8 cellular contexts compared by ENCODE assay signal in genomic region chr16:58814348-58814801, GRCh38.
DNase-seq lines count a peak whose midpoint lies in the region; ATAC-seq, FAIRE-seq and TF ChIP-seq lines count a peak whose summit lies in the region.

No MANE protein-coding gene starts in this region.

- H3K36me3 ChIP-seq in SJCRH30 (no peaks in the 10 kb centered on the region), GM12878 (ENCODE audit: control insufficient read depth in 2 of 2, insufficient read depth in 2 of 2, low read length in 1 of 2) (no peaks in the 10 kb centered on the region)

- no peaks in the 10 kb centered on the region for H3K4me1 Mint-ChIP-seq in Calu3 (ENCODE audit: low read depth, unreplicated experiment)

- 1% methylated on average over 12 of the region's 12 CpGs for WGBS in GM12878 (ENCODE audit: insufficient coverage, insufficient replicate concordance, low lambda C conversion rate, missing lambda C conversion rate)

- TF ChIP-seq CTCF in Calu3 (IDR thresholded peaks at IDR 0.05; ENCODE audit: unreplicated experiment): peak; percentile 91
- peak; percentile 85 to 88 (median 88) for TF ChIP-seq CTCF in GM12878 (IDR thresholded peaks at IDR 0.05 in 2 of 3, conservative IDR thresholded peaks at IDR 0.05 in 1 of 3; ENCODE audit: control insufficient read depth in 2 of 3, extremely low read depth in 1 of 3, insufficient read depth in 1 of 3, low read depth in 3 of 3, low read length in 3 of 3)

- in situ Hi-C loops in GM12878 (cut with MboI): no loop called here

- H3K36me3 Mint-ChIP-seq in Calu3 (ENCODE audit: insufficient read depth, unreplicated experiment): no peaks in the 10 kb centered on the region

- SMC1A ChIA-PET in GM12878 (lab: Charles Lee; ENCODE audit: uncharacterized antibody, unreplicated experiment): interaction anchor here (0.5 to 2.0 kb wide), 10 partner anchors 13 to 1389 kb away, joined by 3 to 9 read pairs (median 4); no protein-coding TSS in a partner anchor

- intact Hi-C loops in Calu3 (cut with micrococcal nuclease; ENCODE audit: unreplicated experiment): loop anchor here (5.0 kb wide), 1 partner anchor 1388 kb away; no protein-coding TSS in a partner anchor
- intact Hi-C loops in GM12878 (cut with micrococcal nuclease; ENCODE audit: unreplicated experiment): loop anchor here (5.0 kb wide), 1 partner anchor 1388 kb away; no protein-coding TSS in a partner anchor
- intact Hi-C loops in sciatic nerve (cut with DNase I): no loop called here

- ATAC-seq in GM12878: peak; percentile 87
- peak; percentile 86 for ATAC-seq in sciatic nerve
- ATAC-seq in GM18873 (IDR thresholded peaks at IDR 0.05; ENCODE audit: low FRiP score, unreplicated experiment): no peak

- H3K27ac Mint-ChIP-seq in Calu3 (ENCODE audit: unreplicated experiment): no peak overlapping the region

- no peak overlapping the region for H3K4me3 ChIP-seq in SJCRH30
- H3K4me3 ChIP-seq in GM12878: no peak overlapping the region

- H3K9me3 Mint-ChIP-seq in Calu3 (ENCODE audit: low read depth, unreplicated experiment): no peaks in the 10 kb centered on the region

- DNase-seq in Calu3: peak; percentile 54
- peak; percentile 14 for DNase-seq in GM19240 (ENCODE audit: insufficient read length, low spot score)
- peak; percentile 35 for DNase-seq in HK-2 (ENCODE audit: unreplicated experiment)
- peak; percentile 40 to 74 for DNase-seq in SJCRH30
- no peak for DNase-seq in GM12878 (ENCODE audit: low read depth, low spot score)
- DNase-seq in iPS DF 4.7 (ENCODE audit: extremely low read depth, low spot score): peak; percentile 11
- peak; percentile 69 for DNase-seq in sciatic nerve (ENCODE audit: low spot score)

- CTCF ChIA-PET in Calu3 (lab: Charles Lee): interaction anchor here (1.0 to 1.3 kb wide), 3 partner anchors 13 to 831 kb away, joined by 3 to 4 read pairs (median 3); no protein-coding TSS in a partner anchor
- CTCF ChIA-PET in GM12878 (lab: Yijun Ruan, JAX): interaction anchor here (0.6 to 3.8 kb wide), 24 partner anchors 10 to 1783 kb away, joined by 3 to 45 read pairs (median 3); no protein-coding TSS in a partner anchor

- H2AFZ ChIP-seq in GM12878 (ENCODE audit: control insufficient read depth, low read depth, low read length): peak overlapping the region; percentile 53

- no peaks in the 10 kb centered on the region for H3K27me3 ChIP-seq in SJCRH30
- no peaks in the 10 kb centered on the region for H3K27me3 ChIP-seq in GM12878 (replicated peaks in 1 of 2; ENCODE audit: control insufficient read depth in 2 of 2, insufficient read depth in 2 of 2, low read length in 1 of 2)

- H3K4me3 Mint-ChIP-seq in Calu3 (ENCODE audit: low read depth, unreplicated experiment): no peak overlapping the region

- BruUV-seq in Calu3 (replicated peaks; lab: Mats Ljungman, UMichigan) (no TSS peak), GM12878 (replicated peaks; lab: Mats Ljungman, UMichigan) (no TSS peak)

- no peak overlapping the region for H3K4me2 ChIP-seq in GM12878 (ENCODE audit: control insufficient read depth, insufficient read depth)

- RAD21 ChIA-PET in GM12878 (lab: Charles Lee; ENCODE audit: unreplicated experiment): interaction anchor here (0.6 to 1.6 kb wide), 6 partner anchors 14 to 1941 kb away, joined by 3 to 8 read pairs (median 3); no protein-coding TSS in a partner anchor

- H3K79me2 ChIP-seq in GM12878 (ENCODE audit: control insufficient read depth, insufficient read depth, low read length): no peaks in the 10 kb centered on the region

- TF ChIP-seq RAD21 in GM12878 (IDR thresholded peaks at IDR 0.05; ENCODE audit: insufficient read depth, low read depth, low read length): peak; percentile 88

- no peaks in the 10 kb centered on the region for H4K20me1 ChIP-seq in GM12878 (ENCODE audit: control insufficient read depth, insufficient read depth)

- peak; percentile 52 for FAIRE-seq in GM12878 (lab: Jason Lieb, UNC)

- POLR2A ChIA-PET in GM12878 (lab: Charles Lee): no interaction called here

- no peaks in the 10 kb centered on the region for H3K9me3 ChIP-seq in SJCRH30 (replicated peaks)
- H3K9me3 ChIP-seq in GM12878 (replicated peaks; ENCODE audit: control insufficient read depth, insufficient read depth, low read length): no peaks in the 10 kb centered on the region

- no peak overlapping the region for H3K27ac ChIP-seq in SJCRH30
- H3K27ac ChIP-seq in GM12878 (ENCODE audit: control insufficient read depth, insufficient read depth): no peak overlapping the region

- H3K9ac ChIP-seq in GM12878 (ENCODE audit: control insufficient read depth, insufficient read depth, low read length): no peak overlapping the region

- H3K27me3 Mint-ChIP-seq in Calu3 (ENCODE audit: unreplicated experiment): peaks cover 11% of the 10 kb centered on the region

- TF ChIP-seq POLR2A in GM12878 (IDR thresholded peaks at IDR 0.05; ENCODE audit: low read depth, low read length): no peak

- TF ChIP-seq EP300 in GM12878 (IDR thresholded peaks at IDR 0.05; ENCODE audit: borderline replicate concordance in 1 of 2, control insufficient read depth in 1 of 2, low read depth in 2 of 2, low read length in 2 of 2): no peak

- H3K4me1 ChIP-seq in SJCRH30 (no peaks in the 10 kb centered on the region), GM12878 (ENCODE audit: control insufficient read depth, insufficient read depth, low read length) (no peaks in the 10 kb centered on the region)

TF ChIP-seq in GM12878, 131 proteins besides CTCF, POLR2A, EP300 and RAD21:
- TF ChIP-seq YY1 (IDR thresholded peaks at IDR 0.05; ENCODE audit: low read depth, low read length) (0 out of 2 replicates have a peak, but pooled peaks have one; percentile 33), FOXM1 (IDR thresholded peaks at IDR 0.05; ENCODE audit: low read depth, low read length) (no peak), E2F8 (IDR thresholded peaks at IDR 0.05; ENCODE audit: low read depth, partially characterized antibody) (no peak), SREBF2 (IDR thresholded peaks at IDR 0.05; ENCODE audit: low read length) (no peak), SMARCA5 (IDR thresholded peaks at IDR 0.05) (no peak), PKNOX1 (IDR thresholded peaks at IDR 0.05) (no peak), TAF1 (IDR thresholded peaks at IDR 0.05; ENCODE audit: borderline replicate concordance, low read depth, low read length) (no peak), SMC3 (IDR thresholded peaks at IDR 0.05; ENCODE audit: borderline replicate concordance, low read length) (peak; percentile 84)
TF ChIP-seq in GM12878: peak in this region for 2.
